ENCODE assay signal across 8 cellular contexts in genomic region chr19:38666662-38667448, GRCh38. TPM values are rescaled to one million over a fixed set of nuclear protein-coding genes. Genes with fewer than 3 reads are reported as not detected.
DNase-seq lines count a peak whose midpoint lies in the region; ATAC-seq and TF ChIP-seq lines count a peak whose summit lies in the region.

No MANE protein-coding gene starts in this region.

- no peak for TF ChIP-seq CTCF in Peyer's patch (IDR thresholded peaks at IDR 0.05)
- TF ChIP-seq CTCF in chondrocyte (IDR thresholded peaks at IDR 0.05): no peak
- no peak for TF ChIP-seq CTCF in left lung (IDR thresholded peaks at IDR 0.05)

- no peaks in the 10 kb centered on the region for H3K9me3 Mint-ChIP-seq in chondrocyte (ENCODE audit: low read depth)

- peaks cover 5% of the 10 kb centered on the region for H3K36me3 Mint-ChIP-seq in chondrocyte (ENCODE audit: low read depth)

- no peaks in the 10 kb centered on the region for H3K36me3 ChIP-seq in Peyer's patch
- H3K36me3 ChIP-seq in left lung: peaks cover 0 to 5% of the 10 kb centered on the region in 2 donors

- peak overlapping the region; percentile 59 for H3K4me3 Mint-ChIP-seq in chondrocyte (ENCODE audit: unreplicated experiment)

- H3K4me1 Mint-ChIP-seq in chondrocyte (ENCODE audit: low read depth): peaks cover 99% of the 10 kb centered on the region

- H3K27ac ChIP-seq in Peyer's patch: peak overlapping the region; percentile 71 to 95 (median 84)
- H3K27ac ChIP-seq in left lung: peak overlapping the region; percentile 86 to 93
- peak overlapping the region; percentile 87 for H3K27ac ChIP-seq in temporal lobe (ENCODE audit: low read depth, low read length)

- no peak for TF ChIP-seq POLR2A in Peyer's patch (IDR thresholded peaks at IDR 0.05)

- ATAC-seq in left lung: peak; percentile 25

- no peaks in the 10 kb centered on the region for H3K27me3 ChIP-seq in Peyer's patch
- no peaks in the 10 kb centered on the region for H3K27me3 ChIP-seq in left lung

- peaks cover 24 to 99% (median 53%) of the 10 kb centered on the region in 4 donors for H3K4me1 ChIP-seq in Peyer's patch
- peaks cover 75 to 100% of the 10 kb centered on the region in 2 donors for H3K4me1 ChIP-seq in left lung

- intact Hi-C loops in left lung (cut with DNase I): no loop called here

- peak overlapping the region; percentile 100 for H3K27ac Mint-ChIP-seq in chondrocyte (ENCODE audit: unreplicated experiment)

- H3K27me3 Mint-ChIP-seq in chondrocyte (ENCODE audit: low read depth): no peaks in the 10 kb centered on the region

- H3K4me3 ChIP-seq in Peyer's patch (no peak overlapping the region), left lung (no peak overlapping the region)

- DNase-seq in NCI-H82 (lab: John Stamatoyannopoulos, UW): peak; percentile 58
- DNase-seq in NCI-H82 treated with DMSO at 0.1 percent for 48 hours (lab: John Stamatoyannopoulos, UW; ENCODE audit: unreplicated experiment): no peak
- DNase-seq in Peyer's patch: peak in 1 of 3 donors; percentile 69
- DNase-seq in chondrocyte (ENCODE audit: low spot score): no peak
- no peak for DNase-seq in left lung
- no peak for DNase-seq in NCI-H345 (lab: John Stamatoyannopoulos, UW)
- no peak for DNase-seq in DMS53 (lab: John Stamatoyannopoulos, UW)

- H3K9me3 ChIP-seq in Peyer's patch: no peaks in the 10 kb centered on the region
- H3K9me3 ChIP-seq in left lung: no peaks in the 10 kb centered on the region

RNA-seq across cellular contexts. Expression of gene ACTN4, which starts 19.4 kb away (rescaled TPM):
- total RNA-seq in Peyer's patch (1,000 to 10,000 TPM in 1 of 4 donors, 100 to 1,000 TPM in 3; 360 to 1,049 (median 814) TPM), chondrocyte (641 to 921 TPM (median 917 TPM) in 3 replicates), left lung (100 to 1,000 TPM; 576 to 647 TPM), temporal lobe (51.9 TPM)

RNA-seq across cellular contexts. Expression of gene EIF3K, which starts 47.9 kb away (rescaled TPM):
- total RNA-seq in Peyer's patch (100 to 1,000 TPM; 314 to 442 (median 369) TPM), chondrocyte (177 to 208 TPM (median 185 TPM) in 3 replicates), left lung (100 to 1,000 TPM; 184 to 224 TPM), temporal lobe (89.0 TPM)

RNA-seq across cellular contexts. Expression of gene MAP4K1, which starts 49.1 kb away (rescaled TPM):
- 100 to 1,000 TPM in 1 of 4 donors, 10 to 100 TPM in 1, 1 to 10 TPM in 2; 7.0 to 116 (median 10.4) TPM for total RNA-seq in Peyer's patch
- total RNA-seq in chondrocyte: 0.23 to 1.4 TPM (median 1.4 TPM) in 3 replicates
- 10 to 100 TPM in 1 of 2 donors, 1 to 10 TPM in 1; 6.1 to 10.7 TPM for total RNA-seq in left lung
- total RNA-seq in temporal lobe: 0.49 TPM
